In the genomic region with DNA sequence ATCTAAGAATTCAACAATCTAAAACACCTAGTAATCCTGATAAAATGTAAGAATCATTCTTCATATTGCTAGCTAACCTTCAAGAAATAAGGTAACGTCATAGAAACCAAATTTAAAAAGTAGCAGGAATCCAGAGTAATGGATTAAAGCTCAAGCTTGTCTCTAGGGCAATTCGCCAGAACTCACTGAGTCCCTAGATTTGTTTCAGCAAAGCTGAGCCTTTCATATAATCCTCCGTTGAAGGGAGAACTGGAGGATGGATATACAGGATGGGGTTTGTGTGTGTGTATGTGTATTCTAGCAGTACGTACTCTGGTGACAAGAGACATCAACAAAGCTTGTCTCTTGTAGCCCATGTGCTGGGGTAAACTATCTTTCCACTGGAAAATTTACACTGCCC, we compare ENCODE assay signal across 2 cellular contexts.
TF ChIP-seq lines count a peak whose summit lies in the region.

No MANE protein-coding gene starts in this region.

TF ChIP-seq in SK-N-SH treated with all-trans-retinoic acid at 6 μM for 48 hours, 23 proteins besides CTCF, POLR2A, EP300 and RAD21 (continued from another document):
- TF ChIP-seq, protein P1, sequence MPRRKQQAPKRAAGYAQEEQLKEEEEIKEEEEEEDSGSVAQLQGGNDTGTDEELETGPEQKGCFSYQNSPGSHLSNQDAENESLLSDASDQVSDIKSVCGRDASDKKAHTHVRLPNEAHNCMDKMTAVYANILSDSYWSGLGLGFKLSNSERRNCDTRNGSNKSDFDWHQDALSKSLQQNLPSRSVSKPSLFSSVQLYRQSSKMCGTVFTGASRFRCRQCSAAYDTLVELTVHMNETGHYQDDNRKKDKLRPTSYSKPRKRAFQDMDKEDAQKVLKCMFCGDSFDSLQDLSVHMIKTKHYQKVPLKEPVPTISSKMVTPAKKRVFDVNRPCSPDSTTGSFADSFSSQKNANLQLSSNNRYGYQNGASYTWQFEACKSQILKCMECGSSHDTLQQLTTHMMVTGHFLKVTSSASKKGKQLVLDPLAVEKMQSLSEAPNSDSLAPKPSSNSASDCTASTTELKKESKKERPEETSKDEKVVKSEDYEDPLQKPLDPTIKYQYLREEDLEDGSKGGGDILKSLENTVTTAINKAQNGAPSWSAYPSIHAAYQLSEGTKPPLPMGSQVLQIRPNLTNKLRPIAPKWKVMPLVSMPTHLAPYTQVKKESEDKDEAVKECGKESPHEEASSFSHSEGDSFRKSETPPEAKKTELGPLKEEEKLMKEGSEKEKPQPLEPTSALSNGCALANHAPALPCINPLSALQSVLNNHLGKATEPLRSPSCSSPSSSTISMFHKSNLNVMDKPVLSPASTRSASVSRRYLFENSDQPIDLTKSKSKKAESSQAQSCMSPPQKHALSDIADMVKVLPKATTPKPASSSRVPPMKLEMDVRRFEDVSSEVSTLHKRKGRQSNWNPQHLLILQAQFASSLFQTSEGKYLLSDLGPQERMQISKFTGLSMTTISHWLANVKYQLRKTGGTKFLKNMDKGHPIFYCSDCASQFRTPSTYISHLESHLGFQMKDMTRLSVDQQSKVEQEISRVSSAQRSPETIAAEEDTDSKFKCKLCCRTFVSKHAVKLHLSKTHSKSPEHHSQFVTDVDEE (CRISPR knock-in tag; IDR thresholded peaks at IDR 0.05): no peak
- TF ChIP-seq ZNF565 (CRISPR knock-in tag; conservative IDR thresholded peaks at IDR 0.05; ENCODE audit: low read depth) (no peak), ZFP30 (CRISPR knock-in tag; IDR thresholded peaks at IDR 0.05) (no peak), ZC3H10 (CRISPR knock-in tag; IDR thresholded peaks at IDR 0.05) (no peak), ESRRG (CRISPR knock-in tag; IDR thresholded peaks at IDR 0.05) (no peak), PPARA (CRISPR knock-in tag; IDR thresholded peaks at IDR 0.05; ENCODE audit: borderline replicate concordance) (no peak), ISL1 (CRISPR knock-in tag; IDR thresholded peaks at IDR 0.05) (no peak), BACH2 (CRISPR knock-in tag; IDR thresholded peaks at IDR 0.05; ENCODE audit: borderline replicate concordance) (no peak), TOX (CRISPR knock-in tag; IDR thresholded peaks at IDR 0.05; ENCODE audit: borderline replicate concordance) (no peak), ZNF70 (CRISPR knock-in tag; IDR thresholded peaks at IDR 0.05) (no peak), OSR1 (CRISPR knock-in tag; IDR thresholded peaks at IDR 0.05) (no peak)
- TF ChIP-seq, protein P2, sequence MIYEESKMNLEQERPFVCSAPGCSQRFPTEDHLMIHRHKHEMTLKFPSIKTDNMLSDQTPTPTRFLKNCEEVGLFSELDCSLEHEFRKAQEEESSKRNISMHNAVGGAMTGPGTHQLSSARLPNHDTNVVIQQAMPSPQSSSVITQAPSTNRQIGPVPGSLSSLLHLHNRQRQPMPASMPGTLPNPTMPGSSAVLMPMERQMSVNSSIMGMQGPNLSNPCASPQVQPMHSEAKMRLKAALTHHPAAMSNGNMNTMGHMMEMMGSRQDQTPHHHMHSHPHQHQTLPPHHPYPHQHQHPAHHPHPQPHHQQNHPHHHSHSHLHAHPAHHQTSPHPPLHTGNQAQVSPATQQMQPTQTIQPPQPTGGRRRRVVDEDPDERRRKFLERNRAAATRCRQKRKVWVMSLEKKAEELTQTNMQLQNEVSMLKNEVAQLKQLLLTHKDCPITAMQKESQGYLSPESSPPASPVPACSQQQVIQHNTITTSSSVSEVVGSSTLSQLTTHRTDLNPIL (CRISPR knock-in tag; IDR thresholded peaks at IDR 0.05; ENCODE audit: low read depth): no peak
- TF ChIP-seq, protein P3, sequence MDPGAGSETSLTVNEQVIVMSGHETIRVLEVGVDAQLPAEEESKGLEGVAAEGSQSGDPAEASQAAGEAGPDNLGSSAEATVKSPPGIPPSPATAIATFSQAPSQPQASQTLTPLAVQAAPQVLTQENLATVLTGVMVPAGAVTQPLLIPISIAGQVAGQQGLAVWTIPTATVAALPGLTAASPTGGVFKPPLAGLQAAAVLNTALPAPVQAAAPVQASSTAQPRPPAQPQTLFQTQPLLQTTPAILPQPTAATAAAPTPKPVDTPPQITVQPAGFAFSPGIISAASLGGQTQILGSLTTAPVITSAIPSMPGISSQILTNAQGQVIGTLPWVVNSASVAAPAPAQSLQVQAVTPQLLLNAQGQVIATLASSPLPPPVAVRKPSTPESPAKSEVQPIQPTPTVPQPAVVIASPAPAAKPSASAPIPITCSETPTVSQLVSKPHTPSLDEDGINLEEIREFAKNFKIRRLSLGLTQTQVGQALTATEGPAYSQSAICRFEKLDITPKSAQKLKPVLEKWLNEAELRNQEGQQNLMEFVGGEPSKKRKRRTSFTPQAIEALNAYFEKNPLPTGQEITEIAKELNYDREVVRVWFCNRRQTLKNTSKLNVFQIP (CRISPR knock-in tag; IDR thresholded peaks at IDR 0.05; ENCODE audit: borderline replicate concordance, low read depth): no peak

TF ChIP-seq in SK-N-SH, 30 proteins besides CTCF, POLR2A, EP300 and RAD21 (continued from another document):
- TF ChIP-seq, protein P4, sequence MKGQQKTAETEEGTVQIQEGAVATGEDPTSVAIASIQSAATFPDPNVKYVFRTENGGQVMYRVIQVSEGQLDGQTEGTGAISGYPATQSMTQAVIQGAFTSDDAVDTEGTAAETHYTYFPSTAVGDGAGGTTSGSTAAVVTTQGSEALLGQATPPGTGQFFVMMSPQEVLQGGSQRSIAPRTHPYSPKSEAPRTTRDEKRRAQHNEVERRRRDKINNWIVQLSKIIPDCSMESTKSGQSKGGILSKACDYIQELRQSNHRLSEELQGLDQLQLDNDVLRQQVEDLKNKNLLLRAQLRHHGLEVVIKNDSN (IDR thresholded peaks at IDR 0.05; ENCODE audit: borderline replicate concordance, low read depth): no peak
- TF ChIP-seq RXRA (IDR thresholded peaks at IDR 0.05; ENCODE audit: borderline replicate concordance, low read depth) (no peak), TCF12 (IDR thresholded peaks at IDR 0.05) (no peak), SMC3 (IDR thresholded peaks at IDR 0.05; ENCODE audit: low read depth, low read length) (no peak), FOXJ3 (CRISPR knock-in tag; IDR thresholded peaks at IDR 0.05) (no peak), FOSL2 (IDR thresholded peaks at IDR 0.05; ENCODE audit: borderline replicate concordance, low read depth) (no peak), ELF1 (IDR thresholded peaks at IDR 0.05) (no peak), FOXM1 (IDR thresholded peaks at IDR 0.05; ENCODE audit: low read depth) (no peak), NFIC (IDR thresholded peaks at IDR 0.05; ENCODE audit: borderline replicate concordance) (no peak)
- TF ChIP-seq, protein P5, sequence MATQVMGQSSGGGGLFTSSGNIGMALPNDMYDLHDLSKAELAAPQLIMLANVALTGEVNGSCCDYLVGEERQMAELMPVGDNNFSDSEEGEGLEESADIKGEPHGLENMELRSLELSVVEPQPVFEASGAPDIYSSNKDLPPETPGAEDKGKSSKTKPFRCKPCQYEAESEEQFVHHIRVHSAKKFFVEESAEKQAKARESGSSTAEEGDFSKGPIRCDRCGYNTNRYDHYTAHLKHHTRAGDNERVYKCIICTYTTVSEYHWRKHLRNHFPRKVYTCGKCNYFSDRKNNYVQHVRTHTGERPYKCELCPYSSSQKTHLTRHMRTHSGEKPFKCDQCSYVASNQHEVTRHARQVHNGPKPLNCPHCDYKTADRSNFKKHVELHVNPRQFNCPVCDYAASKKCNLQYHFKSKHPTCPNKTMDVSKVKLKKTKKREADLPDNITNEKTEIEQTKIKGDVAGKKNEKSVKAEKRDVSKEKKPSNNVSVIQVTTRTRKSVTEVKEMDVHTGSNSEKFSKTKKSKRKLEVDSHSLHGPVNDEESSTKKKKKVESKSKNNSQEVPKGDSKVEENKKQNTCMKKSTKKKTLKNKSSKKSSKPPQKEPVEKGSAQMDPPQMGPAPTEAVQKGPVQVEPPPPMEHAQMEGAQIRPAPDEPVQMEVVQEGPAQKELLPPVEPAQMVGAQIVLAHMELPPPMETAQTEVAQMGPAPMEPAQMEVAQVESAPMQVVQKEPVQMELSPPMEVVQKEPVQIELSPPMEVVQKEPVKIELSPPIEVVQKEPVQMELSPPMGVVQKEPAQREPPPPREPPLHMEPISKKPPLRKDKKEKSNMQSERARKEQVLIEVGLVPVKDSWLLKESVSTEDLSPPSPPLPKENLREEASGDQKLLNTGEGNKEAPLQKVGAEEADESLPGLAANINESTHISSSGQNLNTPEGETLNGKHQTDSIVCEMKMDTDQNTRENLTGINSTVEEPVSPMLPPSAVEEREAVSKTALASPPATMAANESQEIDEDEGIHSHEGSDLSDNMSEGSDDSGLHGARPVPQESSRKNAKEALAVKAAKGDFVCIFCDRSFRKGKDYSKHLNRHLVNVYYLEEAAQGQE (IDR thresholded peaks at IDR 0.05; ENCODE audit: low read depth, low read length): no peak
- TF ChIP-seq, protein P6, sequence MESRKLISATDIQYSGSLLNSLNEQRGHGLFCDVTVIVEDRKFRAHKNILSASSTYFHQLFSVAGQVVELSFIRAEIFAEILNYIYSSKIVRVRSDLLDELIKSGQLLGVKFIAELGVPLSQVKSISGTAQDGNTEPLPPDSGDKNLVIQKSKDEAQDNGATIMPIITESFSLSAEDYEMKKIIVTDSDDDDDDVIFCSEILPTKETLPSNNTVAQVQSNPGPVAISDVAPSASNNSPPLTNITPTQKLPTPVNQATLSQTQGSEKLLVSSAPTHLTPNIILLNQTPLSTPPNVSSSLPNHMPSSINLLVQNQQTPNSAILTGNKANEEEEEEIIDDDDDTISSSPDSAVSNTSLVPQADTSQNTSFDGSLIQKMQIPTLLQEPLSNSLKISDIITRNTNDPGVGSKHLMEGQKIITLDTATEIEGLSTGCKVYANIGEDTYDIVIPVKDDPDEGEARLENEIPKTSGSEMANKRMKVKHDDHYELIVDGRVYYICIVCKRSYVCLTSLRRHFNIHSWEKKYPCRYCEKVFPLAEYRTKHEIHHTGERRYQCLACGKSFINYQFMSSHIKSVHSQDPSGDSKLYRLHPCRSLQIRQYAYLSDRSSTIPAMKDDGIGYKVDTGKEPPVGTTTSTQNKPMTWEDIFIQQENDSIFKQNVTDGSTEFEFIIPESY (IDR thresholded peaks at IDR 0.05; ENCODE audit: borderline replicate concordance, low read depth): no peak
- TF ChIP-seq, protein P7, sequence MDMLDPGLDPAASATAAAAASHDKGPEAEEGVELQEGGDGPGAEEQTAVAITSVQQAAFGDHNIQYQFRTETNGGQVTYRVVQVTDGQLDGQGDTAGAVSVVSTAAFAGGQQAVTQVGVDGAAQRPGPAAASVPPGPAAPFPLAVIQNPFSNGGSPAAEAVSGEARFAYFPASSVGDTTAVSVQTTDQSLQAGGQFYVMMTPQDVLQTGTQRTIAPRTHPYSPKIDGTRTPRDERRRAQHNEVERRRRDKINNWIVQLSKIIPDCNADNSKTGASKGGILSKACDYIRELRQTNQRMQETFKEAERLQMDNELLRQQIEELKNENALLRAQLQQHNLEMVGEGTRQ (IDR thresholded peaks at IDR 0.05; ENCODE audit: borderline replicate concordance, low read depth, low read length): no peak
